Comparison of ENCODE assay signal across 9 cellular contexts in the genomic region with DNA sequence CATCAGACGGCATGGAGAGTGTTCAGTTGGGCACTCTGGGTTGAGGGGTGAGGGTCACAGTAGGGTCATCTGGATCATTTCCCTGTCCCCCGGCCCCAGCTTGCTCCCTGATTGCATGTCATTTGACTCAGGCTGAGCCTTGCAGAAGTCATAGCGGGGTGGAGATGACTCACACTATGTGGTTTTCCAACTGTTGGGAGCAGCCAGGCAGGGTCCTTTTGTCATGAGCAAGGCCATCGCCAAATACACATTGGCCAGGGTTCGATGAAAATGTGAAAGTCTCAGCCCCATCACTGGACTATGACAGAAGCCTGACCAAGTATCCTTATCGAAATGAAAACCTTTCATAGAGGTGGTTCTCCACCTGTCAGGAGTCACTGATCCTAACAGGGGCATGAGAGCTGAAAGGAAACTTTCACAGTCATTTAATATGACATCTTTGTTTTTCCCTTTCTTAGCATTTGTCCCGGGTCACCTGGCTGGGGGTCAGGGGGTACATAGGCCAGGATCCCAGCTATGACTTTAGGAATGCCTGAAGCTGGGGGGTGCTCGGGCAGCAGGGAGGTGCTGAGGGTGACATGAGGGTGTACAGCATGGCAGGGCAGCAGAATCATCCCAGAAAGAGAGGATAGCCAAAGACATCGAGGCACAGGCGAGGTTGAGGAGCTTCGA.
DNase-seq lines count a peak whose midpoint lies in the region; ATAC-seq and TF ChIP-seq lines count a peak whose summit lies in the region.
"Had no signal": no experiment of that assay in that cellular context is flagged by ENCODE, and none has a peak within 500 bp of the region (broad histone marks: within the 10 kb centered on the region; RNA-seq: fewer than 3 reads in every experiment).

No MANE protein-coding gene starts in this region.

- intact Hi-C loops in right cardiac atrium (cut with DNase I) = no loop called here
- intact Hi-C loops in Right ventricle myocardium inferior (cut with DNase I) = no loop called here
- intact Hi-C loops in right lobe of liver (cut with DNase I) = no loop called here

- WGBS in right cardiac atrium = 83% methylated on average over 11 of the region's 11 CpGs
- WGBS in right lobe of liver (ENCODE audit: insufficient coverage, low coverage, low lambda C conversion rate, missing lambda C conversion rate) = 76% methylated on average over 7 of the region's 11 CpGs

- DNase-seq in right cardiac atrium (peak; percentile 52 to 68 (median 63)), Right ventricle myocardium inferior (ENCODE audit: missing footprints) (no peak), amniotic stem cell (lab: John Stamatoyannopoulos, UW) (peak; percentile 38), right lobe of liver (peak in 1 of 3 donors; percentile 51), NCI-H510A treated with DMSO at 0.1 percent for 48 hours (lab: John Stamatoyannopoulos, UW) (no peak), COR-L47 (lab: John Stamatoyannopoulos, UW) (no peak)
- DNase-seq: CD4-positive, CD25-positive, alpha-beta regulatory T cell had no signal

- no peak for TF ChIP-seq CTCF in right lobe of liver (IDR thresholded peaks at IDR 0.05)

- H3K4me1 ChIP-seq in right cardiac atrium (ENCODE audit: control insufficient read depth, insufficient read depth, low read length) (peaks cover 21% of the 10 kb centered on the region), right lobe of liver (no peaks in the 10 kb centered on the region)

- no peak for TF ChIP-seq POLR2A in right lobe of liver (IDR thresholded peaks at IDR 0.05)

- H3K9me3 ChIP-seq in right cardiac atrium (ENCODE audit: control insufficient read depth, low read length) = no peaks in the 10 kb centered on the region
- no peaks in the 10 kb centered on the region for H3K9me3 ChIP-seq in right lobe of liver

- no peak overlapping the region for H3K4me3 ChIP-seq in right cardiac atrium (ENCODE audit: low read length)
- no peak overlapping the region for H3K4me3 ChIP-seq in right lobe of liver

- H3K27me3 ChIP-seq in right cardiac atrium (ENCODE audit: control insufficient read depth, insufficient read depth) (no peaks in the 10 kb centered on the region), right lobe of liver (no peaks in the 10 kb centered on the region)

- peak overlapping the region; percentile 38 for H3K27ac ChIP-seq in right cardiac atrium (ENCODE audit: low read length)
- H3K27ac ChIP-seq in right lobe of liver = no peak overlapping the region

- ATAC-seq in right cardiac atrium (peak; percentile 24 to 40), Right ventricle myocardium inferior (no peak), right lobe of liver (peak in 3 of 4 donors; percentile 9 to 55 (median 18)), HG02840 (IDR thresholded peaks at IDR 0.05; ENCODE audit: low FRiP score, unreplicated experiment) (no peak), HG02798 (IDR thresholded peaks at IDR 0.05; ENCODE audit: poor library complexity, unreplicated experiment) (no peak)

- no peaks in the 10 kb centered on the region for H3K36me3 ChIP-seq in right lobe of liver

Comparison
In these comparisons a context has a peak if more than half of its experiments do, and no peak if none do; other contexts are left out.
1. ATAC-seq: peak in right cardiac atrium (2 of 2) and right lobe of liver (3 of 4); none in Right ventricle myocardium inferior (single experiment), HG02840 (single experiment) and HG02798 (single experiment).
2. DNase-seq: peak in right cardiac atrium (3 of 3) and amniotic stem cell (single experiment); none in Right ventricle myocardium inferior (single experiment), NCI-H510A treated with DMSO at 0.1 percent for 48 hours (single experiment) and COR-L47 (single experiment).